Comparison of ENCODE assay signal across 26 cellular contexts in genomic region chr5:4628645-4629385, GRCh38.
DNase-seq lines count a peak whose midpoint lies in the region; ATAC-seq and TF ChIP-seq lines count a peak whose summit lies in the region.
"Had no signal": no experiment of that assay in that cellular context is flagged by ENCODE, and none has a peak within 500 bp of the region (broad histone marks: within the 10 kb centered on the region; RNA-seq: fewer than 3 reads in every experiment).

No MANE protein-coding gene starts in this region.

- H3K79me2 ChIP-seq in GM23338 (replicated peaks; ENCODE audit: insufficient read depth) = no peaks in the 10 kb centered on the region

- intact Hi-C loops in testis (cut with DNase I; ENCODE audit: low total_unique reads) = no loop called here

- no peak overlapping the region for H3K4me3 Mint-ChIP-seq in GM23338
- H3K4me3 Mint-ChIP-seq: CD4-positive, CD25-positive, alpha-beta regulatory T cell; T-helper 1 cell treated with Interleukin-12 subunit alpha and Interleukin-12 subunit beta and Interleukin-4 antibody, amounts not matched to agents 30 μg/mL and 1 μg/mL, for 36 hours had no signal

- no peaks in the 10 kb centered on the region for H3K27me3 ChIP-seq in GM23338 (ENCODE audit: insufficient read depth)
- H3K27me3 ChIP-seq in testis = no peaks in the 10 kb centered on the region
- no peaks in the 10 kb centered on the region for H3K27me3 ChIP-seq in HAP-1 (ENCODE audit: low read depth)
- H3K27me3 ChIP-seq: BE2C, SJSA1 had no signal

- ATAC-seq in GM23338 = no peak

- no peaks in the 10 kb centered on the region for H3K27me3 Mint-ChIP-seq in GM23338 (ENCODE audit: insufficient read depth, low read depth, poor library complexity)
- H3K27me3 Mint-ChIP-seq: CD4-positive, CD25-positive, alpha-beta regulatory T cell had no signal

- peak overlapping the region; percentile 84 for H2AFZ ChIP-seq in GM23338

- H3K4me3 ChIP-seq in GM23338 = no peak overlapping the region
- no peak overlapping the region for H3K4me3 ChIP-seq in testis
- no peak overlapping the region for H3K4me3 ChIP-seq in HAP-1
- H3K4me3 ChIP-seq: SJSA1 had no signal

- H3K27ac ChIP-seq in GM23338 (ENCODE audit: low read depth) = no peak overlapping the region
- no peak overlapping the region for H3K27ac ChIP-seq in testis
- H3K27ac ChIP-seq: 22Rv1, HL-60, SJSA1 had no signal

- TF ChIP-seq CTCF in GM23338 (conservative IDR thresholded peaks at IDR 0.05; ENCODE audit: low read depth in 2 of 2) (no peak), testis (IDR thresholded peaks at IDR 0.05) (no peak)

- H3K9me3 ChIP-seq in testis (no peaks in the 10 kb centered on the region), HAP-1 (peaks cover 3% of the 10 kb centered on the region; the same call in 1 of the 2 replicates)
- H3K9me3 ChIP-seq: BE2C, SJSA1 had no signal

- no peak overlapping the region for H3K27ac Mint-ChIP-seq in GM23338
- H3K27ac Mint-ChIP-seq: CD4-positive, CD25-positive, alpha-beta regulatory T cell; T-helper 1 cell treated with Interleukin-12 subunit alpha and Interleukin-12 subunit beta and Interleukin-4 antibody, amounts not matched to agents 30 μg/mL and 1 μg/mL, for 36 hours had no signal

- peak; percentile 28 for DNase-seq in NCI-H345 (lab: John Stamatoyannopoulos, UW)
- no peak for DNase-seq in NCI-H345 treated with DMSO at 0.1 percent for 48 hours (lab: John Stamatoyannopoulos, UW; ENCODE audit: unreplicated experiment)
- no peak for DNase-seq in GM23338 (ENCODE audit: low spot score)
- peak; percentile 75 for DNase-seq in testis
- DNase-seq in NCI-H82 (lab: John Stamatoyannopoulos, UW) = no peak
- DNase-seq in HAP-1 (ENCODE audit: low spot score in 2 of 2) = no peak
- no peak for DNase-seq in NCI-H748 treated with DMSO at 0.1 percent for 48 hours (lab: John Stamatoyannopoulos, UW)
- DNase-seq: BE2C; CD4-positive, CD25-positive, alpha-beta regulatory T cell; DMS153; EL; GF-D8; GOT3; HCEC 1CT; NCI-H1092 treated with DMSO at 0.1 percent for 48 hours; NCI-H187; NCI-H2081 treated with DMSO at 0.1 percent for 48 hours; NCI-H446; Right ventricle myocardium superior; RPMI8226; SW 1271 had no signal

- H3K4me1 ChIP-seq in GM23338 (ENCODE audit: insufficient read depth) (no peaks in the 10 kb centered on the region; the same call in 1 of the 2 replicates), testis (no peaks in the 10 kb centered on the region), HAP-1 (no peaks in the 10 kb centered on the region)
- H3K4me1 ChIP-seq: BE2C, SJSA1 had no signal

- H4K20me1 ChIP-seq in GM23338 (replicated peaks; ENCODE audit: insufficient read depth) = no peaks in the 10 kb centered on the region

- H3K36me3 Mint-ChIP-seq in GM23338 (ENCODE audit: low read depth) = no peaks in the 10 kb centered on the region
- H3K36me3 Mint-ChIP-seq: CD4-positive, CD25-positive, alpha-beta regulatory T cell had no signal

- no peak for TF ChIP-seq POLR2A in testis (IDR thresholded peaks at IDR 0.05)

- no peaks in the 10 kb centered on the region for H3K9me2 ChIP-seq in GM23338 (ENCODE audit: insufficient read depth)

- H3K36me3 ChIP-seq in GM23338 (ENCODE audit: insufficient read depth) (no peaks in the 10 kb centered on the region), testis (ENCODE audit: low read depth, missing control alignments) (no peaks in the 10 kb centered on the region), HAP-1 (replicated peaks) (no peaks in the 10 kb centered on the region)
- H3K36me3 ChIP-seq: BE2C, SJSA1 had no signal

- in situ Hi-C loops in HAP-1 (cut with MboI; ENCODE audit: low sequenced_read_pairs) = no loop called here

- H3K9me3 Mint-ChIP-seq in GM23338 = no peaks in the 10 kb centered on the region

- H3F3A ChIP-seq in GM23338 (replicated peaks; ENCODE audit: low read depth) = no peaks in the 10 kb centered on the region

- H3K4me1 Mint-ChIP-seq in GM23338 = peaks cover 8% of the 10 kb centered on the region
- H3K4me1 Mint-ChIP-seq: CD4-positive, CD25-positive, alpha-beta regulatory T cell had no signal

- WGBS in testis, 2 donors = 49 to 54% methylated on average over 14 of the region's 14 CpGs

- H3K4me2 ChIP-seq in GM23338 = no peak overlapping the region

TF ChIP-seq in GM23338, 12 proteins besides CTCF, POLR2A, EP300 and RAD21:
- TF ChIP-seq EZH2phosphoT487 (IDR thresholded peaks at IDR 0.05; ENCODE audit: unreplicated experiment) (no peak), STAT1 (IDR thresholded peaks at IDR 0.05; ENCODE audit: unreplicated experiment) (no peak)

TF ChIP-seq in PFSK-1, 5 proteins besides CTCF, POLR2A, EP300 and RAD21:
- TF ChIP-seq FOXP2 (optimal IDR thresholded peaks at IDR 0.05; ENCODE audit: borderline replicate concordance, extremely low read depth, extremely low read length, insufficient read depth) (no peak), SIN3A (IDR thresholded peaks at IDR 0.05; ENCODE audit: borderline replicate concordance, insufficient read depth, low read length) (no peak), REST (IDR thresholded peaks at IDR 0.05; ENCODE audit: insufficient read depth in 1 of 2, low read depth in 2 of 2, low read length in 2 of 2) (no peak), POLR2AphosphoS5 (IDR thresholded peaks at IDR 0.05; ENCODE audit: low read depth, low read length) (no peak), TAF1 (IDR thresholded peaks at IDR 0.05; ENCODE audit: borderline replicate concordance, insufficient read depth, low read length) (peak; percentile 15; the same call in 1 of the 2 replicates)
TF ChIP-seq in PFSK-1: peak in this region for 1.

Comparison
In these comparisons a context has a peak if more than half of its experiments do, and no peak if none do; other contexts are left out.
1. DNase-seq: peak in NCI-H345 (single experiment) and testis (single experiment); none in NCI-H345 treated with DMSO at 0.1 percent for 48 hours (single experiment), GM23338 (single experiment), NCI-H82 (single experiment), HAP-1 (0 of 2) and NCI-H748 treated with DMSO at 0.1 percent for 48 hours (single experiment).